In the genomic region with DNA sequence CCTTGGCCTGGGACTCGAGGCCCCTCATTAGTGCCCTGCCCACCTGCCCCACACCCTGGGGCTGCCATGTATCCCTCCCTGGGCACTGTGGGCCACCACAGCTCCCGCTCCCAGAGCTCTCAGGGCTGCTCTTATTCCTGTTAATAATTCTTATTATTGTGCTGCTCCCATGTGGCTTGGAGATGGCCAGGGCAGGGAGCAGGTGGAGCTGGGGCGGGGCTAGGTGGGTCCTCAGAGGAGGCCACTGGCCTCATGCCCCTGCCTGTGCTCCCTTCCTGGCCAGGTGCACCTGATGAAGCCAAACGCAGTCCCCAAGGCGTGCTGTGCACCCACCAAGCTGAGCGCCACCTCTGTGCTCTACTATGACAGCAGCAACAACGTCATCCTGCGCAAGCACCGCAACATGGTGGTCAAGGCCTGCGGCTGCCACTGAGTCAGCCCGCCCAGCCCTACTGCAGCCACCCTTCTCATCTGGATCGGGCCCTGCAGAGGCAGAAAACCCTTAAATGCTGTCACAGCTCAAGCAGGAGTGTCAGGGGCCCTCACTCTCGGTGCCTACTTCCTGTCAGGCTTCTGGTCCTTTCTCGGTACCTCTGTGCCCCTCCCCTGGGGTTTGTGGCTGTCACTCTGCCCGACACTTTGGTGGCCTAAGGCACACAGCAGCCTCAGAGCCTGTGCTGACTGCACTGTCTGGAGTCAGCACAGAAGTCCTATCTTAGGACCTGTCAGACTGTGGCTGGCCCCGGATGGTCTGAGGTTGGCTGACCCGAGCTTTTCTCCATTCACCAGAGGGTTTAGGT, we compare ENCODE assay signal across 1 cellular context.
TF ChIP-seq lines count a peak whose summit lies in the region.

No MANE protein-coding gene starts in this region.

TF ChIP-seq in GM12878, 131 proteins besides CTCF, POLR2A, EP300 and RAD21 (continued from another document and continues in another):
- TF ChIP-seq, protein P1, sequence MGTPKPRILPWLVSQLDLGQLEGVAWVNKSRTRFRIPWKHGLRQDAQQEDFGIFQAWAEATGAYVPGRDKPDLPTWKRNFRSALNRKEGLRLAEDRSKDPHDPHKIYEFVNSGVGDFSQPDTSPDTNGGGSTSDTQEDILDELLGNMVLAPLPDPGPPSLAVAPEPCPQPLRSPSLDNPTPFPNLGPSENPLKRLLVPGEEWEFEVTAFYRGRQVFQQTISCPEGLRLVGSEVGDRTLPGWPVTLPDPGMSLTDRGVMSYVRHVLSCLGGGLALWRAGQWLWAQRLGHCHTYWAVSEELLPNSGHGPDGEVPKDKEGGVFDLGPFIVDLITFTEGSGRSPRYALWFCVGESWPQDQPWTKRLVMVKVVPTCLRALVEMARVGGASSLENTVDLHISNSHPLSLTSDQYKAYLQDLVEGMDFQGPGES (IDR thresholded peaks at IDR 0.05), result no peak
- TF ChIP-seq ESRRA (IDR thresholded peaks at IDR 0.05; ENCODE audit: low read length) (no peak), NR2C1 (IDR thresholded peaks at IDR 0.05) (no peak), BACH1 (IDR thresholded peaks at IDR 0.05; ENCODE audit: borderline replicate concordance) (peak; percentile 72; the same call in 1 of the 2 replicates), RBBP5 (conservative IDR thresholded peaks at IDR 0.05) (no peak), ZSCAN29 (IDR thresholded peaks at IDR 0.05) (no peak), SUZ12 (IDR thresholded peaks at IDR 0.05; ENCODE audit: unreplicated experiment) (no peak), HDGF (IDR thresholded peaks at IDR 0.05) (peak; percentile 61; the same call in 1 of the 2 replicates), HDAC6 (IDR thresholded peaks at IDR 0.05; ENCODE audit: unreplicated experiment) (no peak), DPF2 (IDR thresholded peaks at IDR 0.05) (peak; percentile 65; the same call in 1 of the 2 replicates), EED (IDR thresholded peaks at IDR 0.05; ENCODE audit: low read depth) (no peak), IKZF1 (conservative IDR thresholded peaks at IDR 0.05) (peak; percentile 78), MYC (IDR thresholded peaks at IDR 0.05; ENCODE audit: insufficient read depth, insufficient read length, insufficient replicate concordance, low read length, severe bottlenecking) (no peak), TARDBP (IDR thresholded peaks at IDR 0.05; ENCODE audit: borderline replicate concordance) (no peak), MTA3 (IDR thresholded peaks at IDR 0.05; ENCODE audit: borderline replicate concordance, low read length) (no peak), SP1 (IDR thresholded peaks at IDR 0.05; ENCODE audit: low read depth, low read length) (no peak), HCFC1 (IDR thresholded peaks at IDR 0.05; ENCODE audit: low read length) (no peak), JUND (IDR thresholded peaks at IDR 0.05; ENCODE audit: low read depth, low read length) (no peak), GABPA (IDR thresholded peaks at IDR 0.05; ENCODE audit: low read depth) (no peak), FOXK2 (IDR thresholded peaks at IDR 0.05) (no peak), RB1 (IDR thresholded peaks at IDR 0.05; ENCODE audit: borderline replicate concordance) (no peak; the same call in 1 of the 2 replicates), KDM1A (IDR thresholded peaks at IDR 0.05; ENCODE audit: borderline replicate concordance) (no peak)
- TF ChIP-seq, protein P2, sequence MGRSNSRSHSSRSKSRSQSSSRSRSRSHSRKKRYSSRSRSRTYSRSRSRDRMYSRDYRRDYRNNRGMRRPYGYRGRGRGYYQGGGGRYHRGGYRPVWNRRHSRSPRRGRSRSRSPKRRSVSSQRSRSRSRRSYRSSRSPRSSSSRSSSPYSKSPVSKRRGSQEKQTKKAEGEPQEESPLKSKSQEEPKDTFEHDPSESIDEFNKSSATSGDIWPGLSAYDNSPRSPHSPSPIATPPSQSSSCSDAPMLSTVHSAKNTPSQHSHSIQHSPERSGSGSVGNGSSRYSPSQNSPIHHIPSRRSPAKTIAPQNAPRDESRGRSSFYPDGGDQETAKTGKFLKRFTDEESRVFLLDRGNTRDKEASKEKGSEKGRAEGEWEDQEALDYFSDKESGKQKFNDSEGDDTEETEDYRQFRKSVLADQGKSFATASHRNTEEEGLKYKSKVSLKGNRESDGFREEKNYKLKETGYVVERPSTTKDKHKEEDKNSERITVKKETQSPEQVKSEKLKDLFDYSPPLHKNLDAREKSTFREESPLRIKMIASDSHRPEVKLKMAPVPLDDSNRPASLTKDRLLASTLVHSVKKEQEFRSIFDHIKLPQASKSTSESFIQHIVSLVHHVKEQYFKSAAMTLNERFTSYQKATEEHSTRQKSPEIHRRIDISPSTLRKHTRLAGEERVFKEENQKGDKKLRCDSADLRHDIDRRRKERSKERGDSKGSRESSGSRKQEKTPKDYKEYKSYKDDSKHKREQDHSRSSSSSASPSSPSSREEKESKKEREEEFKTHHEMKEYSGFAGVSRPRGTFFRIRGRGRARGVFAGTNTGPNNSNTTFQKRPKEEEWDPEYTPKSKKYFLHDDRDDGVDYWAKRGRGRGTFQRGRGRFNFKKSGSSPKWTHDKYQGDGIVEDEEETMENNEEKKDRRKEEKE (IDR thresholded peaks at IDR 0.05), result no peak
- TF ChIP-seq, protein P3, sequence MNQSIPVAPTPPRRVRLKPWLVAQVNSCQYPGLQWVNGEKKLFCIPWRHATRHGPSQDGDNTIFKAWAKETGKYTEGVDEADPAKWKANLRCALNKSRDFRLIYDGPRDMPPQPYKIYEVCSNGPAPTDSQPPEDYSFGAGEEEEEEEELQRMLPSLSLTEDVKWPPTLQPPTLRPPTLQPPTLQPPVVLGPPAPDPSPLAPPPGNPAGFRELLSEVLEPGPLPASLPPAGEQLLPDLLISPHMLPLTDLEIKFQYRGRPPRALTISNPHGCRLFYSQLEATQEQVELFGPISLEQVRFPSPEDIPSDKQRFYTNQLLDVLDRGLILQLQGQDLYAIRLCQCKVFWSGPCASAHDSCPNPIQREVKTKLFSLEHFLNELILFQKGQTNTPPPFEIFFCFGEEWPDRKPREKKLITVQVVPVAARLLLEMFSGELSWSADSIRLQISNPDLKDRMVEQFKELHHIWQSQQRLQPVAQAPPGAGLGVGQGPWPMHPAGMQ (IDR thresholded peaks at IDR 0.05; ENCODE audit: borderline replicate concordance), result no peak
- TF ChIP-seq, protein P4, sequence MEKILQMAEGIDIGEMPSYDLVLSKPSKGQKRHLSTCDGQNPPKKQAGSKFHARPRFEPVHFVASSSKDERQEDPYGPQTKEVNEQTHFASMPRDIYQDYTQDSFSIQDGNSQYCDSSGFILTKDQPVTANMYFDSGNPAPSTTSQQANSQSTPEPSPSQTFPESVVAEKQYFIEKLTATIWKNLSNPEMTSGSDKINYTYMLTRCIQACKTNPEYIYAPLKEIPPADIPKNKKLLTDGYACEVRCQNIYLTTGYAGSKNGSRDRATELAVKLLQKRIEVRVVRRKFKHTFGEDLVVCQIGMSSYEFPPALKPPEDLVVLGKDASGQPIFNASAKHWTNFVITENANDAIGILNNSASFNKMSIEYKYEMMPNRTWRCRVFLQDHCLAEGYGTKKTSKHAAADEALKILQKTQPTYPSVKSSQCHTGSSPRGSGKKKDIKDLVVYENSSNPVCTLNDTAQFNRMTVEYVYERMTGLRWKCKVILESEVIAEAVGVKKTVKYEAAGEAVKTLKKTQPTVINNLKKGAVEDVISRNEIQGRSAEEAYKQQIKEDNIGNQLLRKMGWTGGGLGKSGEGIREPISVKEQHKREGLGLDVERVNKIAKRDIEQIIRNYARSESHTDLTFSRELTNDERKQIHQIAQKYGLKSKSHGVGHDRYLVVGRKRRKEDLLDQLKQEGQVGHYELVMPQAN (conservative IDR thresholded peaks at IDR 0.05), result no peak; the same call in 1 of the 2 replicates
- TF ChIP-seq, protein P5, sequence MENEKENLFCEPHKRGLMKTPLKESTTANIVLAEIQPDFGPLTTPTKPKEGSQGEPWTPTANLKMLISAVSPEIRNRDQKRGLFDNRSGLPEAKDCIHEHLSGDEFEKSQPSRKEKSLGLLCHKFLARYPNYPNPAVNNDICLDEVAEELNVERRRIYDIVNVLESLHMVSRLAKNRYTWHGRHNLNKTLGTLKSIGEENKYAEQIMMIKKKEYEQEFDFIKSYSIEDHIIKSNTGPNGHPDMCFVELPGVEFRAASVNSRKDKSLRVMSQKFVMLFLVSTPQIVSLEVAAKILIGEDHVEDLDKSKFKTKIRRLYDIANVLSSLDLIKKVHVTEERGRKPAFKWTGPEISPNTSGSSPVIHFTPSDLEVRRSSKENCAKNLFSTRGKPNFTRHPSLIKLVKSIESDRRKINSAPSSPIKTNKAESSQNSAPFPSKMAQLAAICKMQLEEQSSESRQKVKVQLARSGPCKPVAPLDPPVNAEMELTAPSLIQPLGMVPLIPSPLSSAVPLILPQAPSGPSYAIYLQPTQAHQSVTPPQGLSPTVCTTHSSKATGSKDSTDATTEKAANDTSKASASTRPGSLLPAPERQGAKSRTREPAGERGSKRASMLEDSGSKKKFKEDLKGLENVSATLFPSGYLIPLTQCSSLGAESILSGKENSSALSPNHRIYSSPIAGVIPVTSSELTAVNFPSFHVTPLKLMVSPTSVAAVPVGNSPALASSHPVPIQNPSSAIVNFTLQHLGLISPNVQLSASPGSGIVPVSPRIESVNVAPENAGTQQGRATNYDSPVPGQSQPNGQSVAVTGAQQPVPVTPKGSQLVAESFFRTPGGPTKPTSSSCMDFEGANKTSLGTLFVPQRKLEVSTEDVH (IDR thresholded peaks at IDR 0.05; ENCODE audit: low read depth, partially characterized antibody), result no peak
- TF ChIP-seq, protein P6, sequence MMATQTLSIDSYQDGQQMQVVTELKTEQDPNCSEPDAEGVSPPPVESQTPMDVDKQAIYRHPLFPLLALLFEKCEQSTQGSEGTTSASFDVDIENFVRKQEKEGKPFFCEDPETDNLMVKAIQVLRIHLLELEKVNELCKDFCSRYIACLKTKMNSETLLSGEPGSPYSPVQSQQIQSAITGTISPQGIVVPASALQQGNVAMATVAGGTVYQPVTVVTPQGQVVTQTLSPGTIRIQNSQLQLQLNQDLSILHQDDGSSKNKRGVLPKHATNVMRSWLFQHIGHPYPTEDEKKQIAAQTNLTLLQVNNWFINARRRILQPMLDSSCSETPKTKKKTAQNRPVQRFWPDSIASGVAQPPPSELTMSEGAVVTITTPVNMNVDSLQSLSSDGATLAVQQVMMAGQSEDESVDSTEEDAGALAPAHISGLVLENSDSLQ (IDR thresholded peaks at IDR 0.05), result peak; percentile 95
- TF ChIP-seq, protein P7, sequence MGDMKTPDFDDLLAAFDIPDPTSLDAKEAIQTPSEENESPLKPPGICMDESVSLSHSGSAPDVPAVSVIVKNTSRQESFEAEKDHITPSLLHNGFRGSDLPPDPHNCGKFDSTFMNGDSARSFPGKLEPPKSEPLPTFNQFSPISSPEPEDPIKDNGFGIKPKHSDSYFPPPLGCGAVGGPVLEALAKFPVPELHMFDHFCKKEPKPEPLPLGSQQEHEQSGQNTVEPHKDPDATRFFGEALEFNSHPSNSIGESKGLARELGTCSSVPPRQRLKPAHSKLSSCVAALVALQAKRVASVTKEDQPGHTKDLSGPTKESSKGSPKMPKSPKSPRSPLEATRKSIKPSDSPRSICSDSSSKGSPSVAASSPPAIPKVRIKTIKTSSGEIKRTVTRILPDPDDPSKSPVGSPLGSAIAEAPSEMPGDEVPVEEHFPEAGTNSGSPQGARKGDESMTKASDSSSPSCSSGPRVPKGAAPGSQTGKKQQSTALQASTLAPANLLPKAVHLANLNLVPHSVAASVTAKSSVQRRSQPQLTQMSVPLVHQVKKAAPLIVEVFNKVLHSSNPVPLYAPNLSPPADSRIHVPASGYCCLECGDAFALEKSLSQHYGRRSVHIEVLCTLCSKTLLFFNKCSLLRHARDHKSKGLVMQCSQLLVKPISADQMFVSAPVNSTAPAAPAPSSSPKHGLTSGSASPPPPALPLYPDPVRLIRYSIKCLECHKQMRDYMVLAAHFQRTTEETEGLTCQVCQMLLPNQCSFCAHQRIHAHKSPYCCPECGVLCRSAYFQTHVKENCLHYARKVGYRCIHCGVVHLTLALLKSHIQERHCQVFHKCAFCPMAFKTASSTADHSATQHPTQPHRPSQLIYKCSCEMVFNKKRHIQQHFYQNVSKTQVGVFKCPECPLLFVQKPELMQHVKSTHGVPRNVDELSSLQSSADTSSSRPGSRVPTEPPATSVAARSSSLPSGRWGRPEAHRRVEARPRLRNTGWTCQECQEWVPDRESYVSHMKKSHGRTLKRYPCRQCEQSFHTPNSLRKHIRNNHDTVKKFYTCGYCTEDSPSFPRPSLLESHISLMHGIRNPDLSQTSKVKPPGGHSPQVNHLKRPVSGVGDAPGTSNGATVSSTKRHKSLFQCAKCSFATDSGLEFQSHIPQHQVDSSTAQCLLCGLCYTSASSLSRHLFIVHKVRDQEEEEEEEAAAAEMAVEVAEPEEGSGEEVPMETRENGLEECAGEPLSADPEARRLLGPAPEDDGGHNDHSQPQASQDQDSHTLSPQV (IDR thresholded peaks at IDR 0.05), result no peak
- TF ChIP-seq, protein P8, sequence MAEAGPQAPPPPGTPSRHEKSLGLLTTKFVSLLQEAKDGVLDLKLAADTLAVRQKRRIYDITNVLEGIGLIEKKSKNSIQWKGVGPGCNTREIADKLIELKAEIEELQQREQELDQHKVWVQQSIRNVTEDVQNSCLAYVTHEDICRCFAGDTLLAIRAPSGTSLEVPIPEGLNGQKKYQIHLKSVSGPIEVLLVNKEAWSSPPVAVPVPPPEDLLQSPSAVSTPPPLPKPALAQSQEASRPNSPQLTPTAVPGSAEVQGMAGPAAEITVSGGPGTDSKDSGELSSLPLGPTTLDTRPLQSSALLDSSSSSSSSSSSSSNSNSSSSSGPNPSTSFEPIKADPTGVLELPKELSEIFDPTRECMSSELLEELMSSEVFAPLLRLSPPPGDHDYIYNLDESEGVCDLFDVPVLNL (IDR thresholded peaks at IDR 0.05; ENCODE audit: low read depth, low read length), result no peak
- TF ChIP-seq, protein P9, sequence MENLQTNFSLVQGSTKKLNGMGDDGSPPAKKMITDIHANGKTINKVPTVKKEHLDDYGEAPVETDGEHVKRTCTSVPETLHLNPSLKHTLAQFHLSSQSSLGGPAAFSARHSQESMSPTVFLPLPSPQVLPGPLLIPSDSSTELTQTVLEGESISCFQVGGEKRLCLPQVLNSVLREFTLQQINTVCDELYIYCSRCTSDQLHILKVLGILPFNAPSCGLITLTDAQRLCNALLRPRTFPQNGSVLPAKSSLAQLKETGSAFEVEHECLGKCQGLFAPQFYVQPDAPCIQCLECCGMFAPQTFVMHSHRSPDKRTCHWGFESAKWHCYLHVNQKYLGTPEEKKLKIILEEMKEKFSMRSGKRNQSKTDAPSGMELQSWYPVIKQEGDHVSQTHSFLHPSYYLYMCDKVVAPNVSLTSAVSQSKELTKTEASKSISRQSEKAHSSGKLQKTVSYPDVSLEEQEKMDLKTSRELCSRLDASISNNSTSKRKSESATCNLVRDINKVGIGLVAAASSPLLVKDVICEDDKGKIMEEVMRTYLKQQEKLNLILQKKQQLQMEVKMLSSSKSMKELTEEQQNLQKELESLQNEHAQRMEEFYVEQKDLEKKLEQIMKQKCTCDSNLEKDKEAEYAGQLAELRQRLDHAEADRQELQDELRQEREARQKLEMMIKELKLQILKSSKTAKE (IDR thresholded peaks at IDR 0.05; ENCODE audit: low read depth, poor library complexity, severe bottlenecking), result peak; percentile 98
